ENCODE assay signal across 1 cellular context in genomic region chr20:3818155-3819151, GRCh38.
A peak's percentile ranks its signal among the peaks of the same experiment; 100 is the strongest.
TF ChIP-seq lines count a peak whose summit lies in the region.

No MANE protein-coding gene starts in this region.

TF ChIP-seq in HepG2, 621 proteins besides CTCF, POLR2A, EP300 and RAD21 (continued from another document and continues in another):
- TF ChIP-seq ZHX2 (IDR thresholded peaks at IDR 0.05; ENCODE audit: low read depth) (peak; percentile 37; the same call in 1 of the 2 replicates), ZHX2 (CRISPR knock-in tag; IDR thresholded peaks at IDR 0.05; ENCODE audit: borderline replicate concordance) (no peak), TCF7 (IDR thresholded peaks at IDR 0.05; ENCODE audit: low read depth) (no peak), ZSCAN25 (CRISPR knock-in tag; IDR thresholded peaks at IDR 0.05) (peak; percentile 58), ZC3H13 (CRISPR knock-in tag; IDR thresholded peaks at IDR 0.05) (0 out of 2 replicates have a peak, but pooled peaks have one; percentile 46), ZNF615 (CRISPR knock-in tag; IDR thresholded peaks at IDR 0.05; ENCODE audit: borderline replicate concordance) (no peak), ZNF740 (CRISPR knock-in tag; IDR thresholded peaks at IDR 0.05) (no peak), ZMAT5 (CRISPR knock-in tag; IDR thresholded peaks at IDR 0.05; ENCODE audit: borderline replicate concordance, low read depth) (no peak), ZNF33B (CRISPR knock-in tag; IDR thresholded peaks at IDR 0.05) (no peak; the same call in 1 of the 2 replicates), GTF2F1 (IDR thresholded peaks at IDR 0.05; ENCODE audit: low read length) (no peak), HMG20B (CRISPR knock-in tag; conservative IDR thresholded peaks at IDR 0.05) (no peak), ZNF234 (CRISPR knock-in tag; conservative IDR thresholded peaks at IDR 0.05) (no peak), HDAC2 (CRISPR knock-in tag; IDR thresholded peaks at IDR 0.05) (peak; percentile 92), GZF1 (CRISPR knock-in tag; IDR thresholded peaks at IDR 0.05) (no peak), ZNF264 (CRISPR knock-in tag; IDR thresholded peaks at IDR 0.05) (0 out of 2 replicates have a peak, but pooled peaks have one; percentile 74), ELF4 (CRISPR knock-in tag; IDR thresholded peaks at IDR 0.05; ENCODE audit: borderline replicate concordance) (no peak), ZNF674 (CRISPR knock-in tag; IDR thresholded peaks at IDR 0.05; ENCODE audit: low read depth) (no peak), CENPT (CRISPR knock-in tag; IDR thresholded peaks at IDR 0.05; ENCODE audit: low read depth) (no peak), ZNF281 (CRISPR knock-in tag; IDR thresholded peaks at IDR 0.05; ENCODE audit: borderline replicate concordance) (peak; percentile 8; the same call in 1 of the 2 replicates), NR2F1 (CRISPR knock-in tag; IDR thresholded peaks at IDR 0.05) (peak in 1 of 2 experiments; percentile 12; a peak in 1 of 4 replicates), ZNF720 (CRISPR knock-in tag; IDR thresholded peaks at IDR 0.05) (peak; percentile 37; the same call in 1 of the 2 replicates), ARID2 (CRISPR knock-in tag; IDR thresholded peaks at IDR 0.05; ENCODE audit: borderline replicate concordance) (peak; percentile 28; the same call in 1 of the 2 replicates), ZBTB7A (CRISPR knock-in tag; IDR thresholded peaks at IDR 0.05) (peak; percentile 89; the same call in 1 of the 2 replicates), ZMYM2 (CRISPR knock-in tag; IDR thresholded peaks at IDR 0.05) (no peak), TSC22D2 (CRISPR knock-in tag; IDR thresholded peaks at IDR 0.05; ENCODE audit: borderline replicate concordance) (peak; percentile 77; the same call in 1 of the 2 replicates), ZNF558 (CRISPR knock-in tag; IDR thresholded peaks at IDR 0.05; ENCODE audit: borderline replicate concordance) (no peak), TARDBP (CRISPR knock-in tag; IDR thresholded peaks at IDR 0.05) (peak; percentile 97), IRF2 (CRISPR knock-in tag; IDR thresholded peaks at IDR 0.05) (peak; percentile 94), MED1 (CRISPR knock-in tag; IDR thresholded peaks at IDR 0.05) (peak; percentile 83), ZNF362 (CRISPR knock-in tag; IDR thresholded peaks at IDR 0.05; ENCODE audit: borderline replicate concordance) (no peak; the same call in 1 of the 2 replicates), ZNF225 (CRISPR knock-in tag; IDR thresholded peaks at IDR 0.05) (peak; percentile 85), ZFP36L2 (CRISPR knock-in tag; IDR thresholded peaks at IDR 0.05) (no peak), HINFP (CRISPR knock-in tag; IDR thresholded peaks at IDR 0.05; ENCODE audit: low read depth) (peak; percentile 74; the same call in 1 of the 2 replicates), SP4 (CRISPR knock-in tag; IDR thresholded peaks at IDR 0.05) (peak; percentile 17), CREM (IDR thresholded peaks at IDR 0.05) (0 out of 2 replicates have a peak, but pooled peaks have one; percentile 25), CREM (CRISPR knock-in tag; IDR thresholded peaks at IDR 0.05) (no peak), ZNF878 (CRISPR knock-in tag; IDR thresholded peaks at IDR 0.05) (no peak), DZIP1 (CRISPR knock-in tag; IDR thresholded peaks at IDR 0.05) (no peak), HIC2 (CRISPR knock-in tag; IDR thresholded peaks at IDR 0.05; ENCODE audit: low read depth) (peak; percentile 84; the same call in 1 of the 2 replicates), ZNF800 (CRISPR knock-in tag; IDR thresholded peaks at IDR 0.05) (no peak), ARID3A (IDR thresholded peaks at IDR 0.05; ENCODE audit: low read depth, low read length) (no peak), ARNT2 (CRISPR knock-in tag; IDR thresholded peaks at IDR 0.05; ENCODE audit: low read depth) (peak; percentile 52; the same call in 1 of the 2 replicates), AGO2 (optimal IDR thresholded peaks at IDR 0.05; ENCODE audit: low read depth, low read length) (no peak)
